ENCODE assay signal across 35 cellular contexts in genomic region chr5:62066878-62067277, GRCh38.
DNase-seq lines count a peak whose midpoint lies in the region; ATAC-seq, FAIRE-seq and TF ChIP-seq lines count a peak whose summit lies in the region.
"Had no signal": no experiment of that assay in that cellular context is flagged by ENCODE, and none has a peak within 500 bp of the region (broad histone marks: within the 10 kb centered on the region; RNA-seq: fewer than 3 reads in every experiment).

No MANE protein-coding gene starts in this region.

- no peak overlapping the region for H3K4me3 ChIP-seq in K562
- H3K4me3 ChIP-seq in neural cell (ENCODE audit: low read length): no peak overlapping the region
- no peak overlapping the region for H3K4me3 ChIP-seq in breast epithelium
- H3K4me3 ChIP-seq: A549; BLaER1; BLaER1 treated with 17β-estradiol and CSF1 and Interleukin-3, amounts not matched to agents 10 nM and 100 nM had no signal

- H3F3A ChIP-seq in neural cell (ENCODE audit: insufficient read depth, low read length, poor library complexity, severe bottlenecking): no peaks in the 10 kb centered on the region

- no peaks in the 10 kb centered on the region for H3K9me3 Mint-ChIP-seq in activated T-helper 1 cell treated with anti-CD3 and anti-CD28 coated beads, Interleukin-12 subunit alpha, Interleukin-12 subunit beta, Interleukin-2, Interleukin-4 antibody, amounts not matched to agents 30 ng/mL and 10 ng/mL and 1 ng/mL, durations not matched to agents 14 hours and 24 hours and 36 hours
- H3K9me3 Mint-ChIP-seq: CD4-positive, alpha-beta memory T cell; CD4-positive, alpha-beta T cell; CD4-positive, CD25-positive, alpha-beta regulatory T cell; CD8-positive, alpha-beta memory T cell; CD8-positive, alpha-beta T cell had no signal

- TF ChIP-seq POLR2A in K562 (conservative IDR thresholded peaks at IDR 0.05) (no peak), breast epithelium (IDR thresholded peaks at IDR 0.05) (no peak)

- no peaks in the 10 kb centered on the region for H4K20me1 ChIP-seq in K562 (replicated peaks; ENCODE audit: control insufficient read depth, insufficient read depth, low read length)
- no peaks in the 10 kb centered on the region for H4K20me1 ChIP-seq in neural cell (ENCODE audit: insufficient read depth)
- H4K20me1 ChIP-seq: BLaER1; BLaER1 treated with 17β-estradiol and CSF1 and Interleukin-3, amounts not matched to agents 10 nM and 100 nM had no signal

- H3K36me3 ChIP-seq in K562 (ENCODE audit: control insufficient read depth, insufficient read depth, low read length) (no peaks in the 10 kb centered on the region), neural cell (ENCODE audit: insufficient read depth, low read length) (no peaks in the 10 kb centered on the region), breast epithelium (no peaks in the 10 kb centered on the region)
- H3K36me3 ChIP-seq: BE2C; BLaER1; BLaER1 treated with 17β-estradiol and CSF1 and Interleukin-3, amounts not matched to agents 10 nM and 100 nM had no signal

- no TSS peak for BruUV-seq in K562 (replicated peaks; lab: Mats Ljungman, UMichigan)

- CTCF ChIA-PET in K562 (lab: Yijun Ruan, JAX; ENCODE audit: low intra/inter-chr PET ratio): no interaction called here

- POLR2A ChIA-PET in K562 (lab: Yijun Ruan, JAX): no interaction called here

- TF ChIP-seq CTCF in K562 (IDR thresholded peaks at IDR 0.05 in 2 of 3, conservative IDR thresholded peaks at IDR 0.05 in 1 of 3; ENCODE audit: insufficient read depth in 2 of 3, low read depth in 1 of 3, low read length in 3 of 3): no peak
- TF ChIP-seq CTCF in neural cell (IDR thresholded peaks at IDR 0.05; ENCODE audit: poor library complexity, severe bottlenecking): no peak
- no peak for TF ChIP-seq CTCF in breast epithelium (IDR thresholded peaks at IDR 0.05)

- no peak overlapping the region for H3K27ac Mint-ChIP-seq in activated T-helper 1 cell treated with anti-CD3 and anti-CD28 coated beads, Interleukin-12 subunit alpha, Interleukin-12 subunit beta, Interleukin-2, Interleukin-4 antibody, amounts not matched to agents 30 ng/mL and 10 ng/mL and 1 ng/mL, durations not matched to agents 14 hours and 24 hours and 36 hours
- H3K27ac Mint-ChIP-seq: B cell; CD14-positive monocyte; CD4-positive, alpha-beta memory T cell; CD4-positive, alpha-beta T cell; CD4-positive, CD25-positive, alpha-beta regulatory T cell; CD8-positive, alpha-beta memory T cell; CD8-positive, alpha-beta T cell had no signal

- in situ Hi-C loops in K562 (cut with MboI): no loop called here

- intact Hi-C loops in K562 (cut with micrococcal nuclease): no loop called here
- intact Hi-C loops in activated T-helper 1 cell treated with anti-CD3 and anti-CD28 coated beads, Interleukin-12 subunit alpha, Interleukin-12 subunit beta, Interleukin-2, Interleukin-4 antibody, amounts not matched to agents 30 ng/mL and 10 ng/mL and 1 ng/mL, durations not matched to agents 14 hours and 24 hours and 36 hours (cut with micrococcal nuclease): no loop called here
- intact Hi-C loops in breast epithelium (cut with DNase I; ENCODE audit: low total_unique reads): no loop called here

- no peaks in the 10 kb centered on the region for H3K36me3 Mint-ChIP-seq in activated T-helper 1 cell treated with anti-CD3 and anti-CD28 coated beads, Interleukin-12 subunit alpha, Interleukin-12 subunit beta, Interleukin-2, Interleukin-4 antibody, amounts not matched to agents 30 ng/mL and 10 ng/mL and 1 ng/mL, durations not matched to agents 14 hours and 24 hours and 36 hours (ENCODE audit: low read depth)
- H3K36me3 Mint-ChIP-seq: CD14-positive monocyte; CD4-positive, alpha-beta memory T cell; CD4-positive, CD25-positive, alpha-beta regulatory T cell; CD8-positive, alpha-beta memory T cell; CD8-positive, alpha-beta T cell had no signal

- H3K9me3 ChIP-seq in K562 (replicated peaks; ENCODE audit: control insufficient read depth, insufficient read depth, low read depth, low read length) (no peaks in the 10 kb centered on the region), neural cell (ENCODE audit: low read length) (no peaks in the 10 kb centered on the region), breast epithelium (no peaks in the 10 kb centered on the region)
- H3K9me3 ChIP-seq: A549; BE2C; BLaER1; BLaER1 treated with 17β-estradiol and CSF1 and Interleukin-3, amounts not matched to agents 10 nM and 100 nM; Caco-2 had no signal

- H3K27ac ChIP-seq in K562 (ENCODE audit: extremely low read depth, low read depth, low read length): no peak overlapping the region
- no peak overlapping the region for H3K27ac ChIP-seq in neural cell (ENCODE audit: low read length)
- no peak overlapping the region for H3K27ac ChIP-seq in breast epithelium
- H3K27ac ChIP-seq: 22Rv1; A549; BLaER1; BLaER1 treated with 17β-estradiol and CSF1 and Interleukin-3, amounts not matched to agents 10 nM and 100 nM; C4-2B had no signal

- H3K9me2 ChIP-seq in neural cell (ENCODE audit: insufficient read depth, low read length): no peaks in the 10 kb centered on the region

- H3K4me1 ChIP-seq in K562 (replicated peaks in 1 of 2; ENCODE audit: control insufficient read depth in 2 of 2, insufficient read depth in 2 of 2, low read length in 2 of 2): no peaks in the 10 kb centered on the region
- H3K4me1 ChIP-seq in breast epithelium: no peaks in the 10 kb centered on the region
- H3K4me1 ChIP-seq: A549; BE2C; BLaER1; BLaER1 treated with 17β-estradiol and CSF1 and Interleukin-3, amounts not matched to agents 10 nM and 100 nM; Caco-2 had no signal

- no peak overlapping the region for H2AFZ ChIP-seq in K562 (ENCODE audit: low read depth, low read length)
- H2AFZ ChIP-seq in neural cell (ENCODE audit: low read depth, low read length): no peak overlapping the region

- FAIRE-seq in K562 (lab: Jason Lieb, UNC): peak; percentile 56
- FAIRE-seq: A204.1, A549, D721Med had no signal

- no peaks in the 10 kb centered on the region for H3K79me2 ChIP-seq in K562 (ENCODE audit: control insufficient read depth, insufficient read depth, low read length)
- no peaks in the 10 kb centered on the region for H3K79me2 ChIP-seq in neural cell (replicated peaks; ENCODE audit: insufficient read depth, low read length)

- no peak overlapping the region for H3K4me2 ChIP-seq in K562 (ENCODE audit: insufficient read depth, low read length)
- no peak overlapping the region for H3K4me2 ChIP-seq in neural cell (ENCODE audit: low read length)
- H3K4me2 ChIP-seq: A549; BLaER1; BLaER1 treated with 17β-estradiol and CSF1 and Interleukin-3, amounts not matched to agents 10 nM and 100 nM had no signal

- no peak overlapping the region for H3K4me3 Mint-ChIP-seq in activated T-helper 1 cell treated with anti-CD3 and anti-CD28 coated beads, Interleukin-12 subunit alpha, Interleukin-12 subunit beta, Interleukin-2, Interleukin-4 antibody, amounts not matched to agents 30 ng/mL and 10 ng/mL and 1 ng/mL, durations not matched to agents 14 hours and 24 hours and 36 hours
- H3K4me3 Mint-ChIP-seq: B cell; CD14-positive monocyte; CD4-positive, alpha-beta memory T cell; CD4-positive, alpha-beta T cell; CD4-positive, CD25-positive, alpha-beta regulatory T cell; CD8-positive, alpha-beta memory T cell; CD8-positive, alpha-beta T cell had no signal

- ATAC-seq in K562: no peak
- ATAC-seq: A549; CD8-positive, alpha-beta T cell had no signal

- H3K27me3 ChIP-seq in K562 (ENCODE audit: control insufficient read depth in 2 of 2, insufficient read depth in 2 of 2, low read length in 2 of 2) (no peaks in the 10 kb centered on the region), neural cell (ENCODE audit: insufficient read depth, low read depth, low read length) (no peaks in the 10 kb centered on the region), breast epithelium (no peaks in the 10 kb centered on the region)
- H3K27me3 ChIP-seq: BE2C; BLaER1; BLaER1 treated with 17β-estradiol and CSF1 and Interleukin-3, amounts not matched to agents 10 nM and 100 nM had no signal

- no peak overlapping the region for H3K9ac ChIP-seq in K562 (ENCODE audit: insufficient read depth in 1 of 2, low read depth in 2 of 2, low read length in 2 of 2)
- no peak overlapping the region for H3K9ac ChIP-seq in neural cell (ENCODE audit: low read length)
- H3K9ac ChIP-seq: BLaER1; BLaER1 treated with 17β-estradiol and CSF1 and Interleukin-3, amounts not matched to agents 10 nM and 100 nM had no signal

- H3K4me1 Mint-ChIP-seq in activated T-helper 1 cell treated with anti-CD3 and anti-CD28 coated beads, Interleukin-12 subunit alpha, Interleukin-12 subunit beta, Interleukin-2, Interleukin-4 antibody, amounts not matched to agents 30 ng/mL and 10 ng/mL and 1 ng/mL, durations not matched to agents 14 hours and 24 hours and 36 hours (ENCODE audit: low read depth): no peaks in the 10 kb centered on the region
- H3K4me1 Mint-ChIP-seq: B cell; CD14-positive monocyte; CD4-positive, alpha-beta memory T cell; CD4-positive, CD25-positive, alpha-beta regulatory T cell; CD8-positive, alpha-beta memory T cell had no signal

- no peak for TF ChIP-seq RAD21 in K562 (CRISPR knock-in tag; conservative IDR thresholded peaks at IDR 0.05 in 1 of 2, IDR thresholded peaks at IDR 0.05 in 1 of 2)
- TF ChIP-seq RAD21 in neural cell (conservative IDR thresholded peaks at IDR 0.05): no peak

- H3K27me3 Mint-ChIP-seq in activated T-helper 1 cell treated with anti-CD3 and anti-CD28 coated beads, Interleukin-12 subunit alpha, Interleukin-12 subunit beta, Interleukin-2, Interleukin-4 antibody, amounts not matched to agents 30 ng/mL and 10 ng/mL and 1 ng/mL, durations not matched to agents 14 hours and 24 hours and 36 hours (ENCODE audit: insufficient read depth): no peaks in the 10 kb centered on the region

- H3K9me1 ChIP-seq in K562 (ENCODE audit: control insufficient read depth, insufficient read depth, low read length): no peaks in the 10 kb centered on the region

- TF ChIP-seq EP300 in K562 (IDR thresholded peaks at IDR 0.05; ENCODE audit: low read length) (no peak), neural cell (conservative IDR thresholded peaks at IDR 0.05; ENCODE audit: poor library complexity, severe bottlenecking) (peak; percentile 90)

- no peak for DNase-seq in K562 (ENCODE audit: extremely low read depth in 1 of 4, low spot score in 3 of 4)
- peak; percentile 55 for DNase-seq in left kidney (ENCODE audit: low read depth, low spot score)
- DNase-seq in activated T-helper 1 cell treated with anti-CD3 and anti-CD28 coated beads, Interleukin-12 subunit alpha, Interleukin-12 subunit beta, Interleukin-2, Interleukin-4 antibody, amounts not matched to agents 30 ng/mL and 10 ng/mL and 1 ng/mL, durations not matched to agents 14 hours and 24 hours and 36 hours (ENCODE audit: low spot score): no peak
- no peak for DNase-seq in cerebellar cortex (ENCODE audit: low spot score)
- DNase-seq in breast epithelium (ENCODE audit: low spot score in 2 of 2): no peak
- DNase-seq: 8988T; ACHN; AML-193; BE2C; C1 segment of cervical spinal cord; Caco-2; Calu3; CD4-positive, alpha-beta memory T cell; CD4-positive, alpha-beta T cell; CD4-positive, CD25-positive, alpha-beta regulatory T cell; CD8-positive, alpha-beta memory T cell; CD8-positive, alpha-beta T cell; COR-L47; DMS 273 treated with DMSO at 0.1 percent for 48 hours; DMS153; DMS53; DMS79; DMS79 treated with DMSO at 0.1 percent for 48 hours; DND-41; EL had no signal

TF ChIP-seq in K562, 482 proteins besides CTCF, POLR2A, EP300 and RAD21 (continues in another document):
- TF ChIP-seq FOXA1 (IDR thresholded peaks at IDR 0.05; ENCODE audit: borderline replicate concordance): no peak

TF ChIP-seq in neural cell, 6 proteins besides CTCF, POLR2A, EP300 and RAD21 (continues in another document):
- no peak for TF ChIP-seq MXI1 (conservative IDR thresholded peaks at IDR 0.05; ENCODE audit: poor library complexity, severe bottlenecking)
